Comparison of ENCODE assay signal across 17 cellular contexts in the genomic region with DNA sequence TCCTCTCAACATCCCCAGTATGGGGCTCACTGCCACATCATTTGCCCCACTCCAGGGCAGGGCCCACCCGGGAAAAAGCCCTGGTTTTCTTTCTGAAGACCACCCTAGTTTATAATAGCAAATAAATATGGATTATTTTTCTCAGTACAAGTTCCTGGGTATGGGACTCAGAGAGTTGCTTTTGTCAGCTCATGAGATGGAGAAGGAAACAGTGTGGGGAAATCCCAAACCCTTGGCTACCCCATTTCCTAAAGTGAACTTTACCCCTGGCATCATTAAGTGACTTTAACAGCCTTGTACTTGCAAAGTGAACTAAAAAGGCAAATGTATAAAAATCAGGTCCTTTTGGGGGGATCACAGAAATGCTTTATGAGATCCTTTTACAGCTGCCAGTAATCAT.
DNase-seq lines count a peak whose midpoint lies in the region; ATAC-seq and TF ChIP-seq lines count a peak whose summit lies in the region.
"Had no signal": no experiment of that assay in that cellular context is flagged by ENCODE, and none has a peak within 500 bp of the region (broad histone marks: within the 10 kb centered on the region; RNA-seq: fewer than 3 reads in every experiment).

No MANE protein-coding gene starts in this region.

- peak overlapping the region; percentile 48 for H2AFZ ChIP-seq in parathyroid adenoma

- TF ChIP-seq CTCF in body of pancreas (IDR thresholded peaks at IDR 0.05) (no peak), parathyroid adenoma (IDR thresholded peaks at IDR 0.05) (no peak), thoracic aorta (IDR thresholded peaks at IDR 0.05) (no peak)

- H3K27me3 ChIP-seq in body of pancreas (no peaks in the 10 kb centered on the region), parathyroid adenoma (ENCODE audit: control insufficient read depth, insufficient read depth, low read length) (no peaks in the 10 kb centered on the region), thoracic aorta (replicated peaks; ENCODE audit: insufficient read depth) (no peaks in the 10 kb centered on the region)

- H3K27ac ChIP-seq in body of pancreas, result peak overlapping the region; percentile 55 to 79 (median 66)
- H3K27ac ChIP-seq in parathyroid adenoma, result peak overlapping the region; percentile 99
- peak overlapping the region; percentile 52 to 68 for H3K27ac ChIP-seq in thoracic aorta

- H3K9me3 ChIP-seq in body of pancreas (no peaks in the 10 kb centered on the region), parathyroid adenoma (ENCODE audit: control insufficient read depth, low read length) (no peaks in the 10 kb centered on the region), thoracic aorta (no peaks in the 10 kb centered on the region)

- no peak overlapping the region for H3K9ac ChIP-seq in parathyroid adenoma

- H3K4me1 ChIP-seq in body of pancreas, result peaks cover 25% of the 10 kb centered on the region
- H3K4me1 ChIP-seq in parathyroid adenoma, result peaks cover 87% of the 10 kb centered on the region
- H3K4me1 ChIP-seq in thoracic aorta (ENCODE audit: control insufficient read depth in 1 of 2, low read depth in 2 of 2), result peaks cover 12 to 24% of the 10 kb centered on the region in 2 donors

- H3K4me3 ChIP-seq in body of pancreas (no peak overlapping the region), parathyroid adenoma (ENCODE audit: low read depth, low read length) (no peak overlapping the region), thoracic aorta (no peak overlapping the region)

- H3K36me3 ChIP-seq in body of pancreas (replicated peaks in 1 of 2; ENCODE audit: insufficient read depth in 1 of 2, low read depth in 2 of 2), result no peaks in the 10 kb centered on the region
- H3K36me3 ChIP-seq in parathyroid adenoma (ENCODE audit: control insufficient read depth, insufficient read depth, low read length), result no peaks in the 10 kb centered on the region
- no peaks in the 10 kb centered on the region for H3K36me3 ChIP-seq in thoracic aorta

- TF ChIP-seq POLR2A in body of pancreas (IDR thresholded peaks at IDR 0.05), result no peak

- ATAC-seq in body of pancreas (peak; percentile 15), left colon (peak; percentile 67), thoracic aorta (ENCODE audit: insufficient number of reproducible peaks, low FRiP score, low read depth) (no peak), HG02642 (IDR thresholded peaks at IDR 0.05; ENCODE audit: poor library complexity, unreplicated experiment) (no peak)
- ATAC-seq: Panc1 had no signal

- intact Hi-C loops in body of pancreas (cut with DNase I), result loop anchor here (10.0 kb wide), 3 partner anchors 235 to 535 kb away; a partner anchor contains a TSS
- intact Hi-C loops in left colon (cut with DNase I, micrococcal nuclease), result no loop called here

- WGBS in body of pancreas, 2 donors, result 91 to 94% methylated on average over 1 of the region's 1 CpG

- peak overlapping the region; percentile 4 for H3K4me2 ChIP-seq in parathyroid adenoma (ENCODE audit: low read length)

- DNase-seq in body of pancreas, result no peak
- no peak for DNase-seq in left colon
- no peak for DNase-seq in thoracic aorta (ENCODE audit: low spot score)
- DNase-seq in activated gamma-delta T cell (lab: John Stamatoyannopoulos, UW), result no peak
- DNase-seq in activated CD4-positive, alpha-beta T cell treated with anti-CD3 and anti-CD28 coated beads for 48 hours, result no peak
- no peak for DNase-seq in HuH-7.5 (ENCODE audit: low spot score)
- DNase-seq: ACHN, DMS79, HFFc6, NCI-H1048, NCI-H1436, NCI-H1930, NCI-H226, NCI-H524 had no signal

- H3K79me2 ChIP-seq in parathyroid adenoma, result no peaks in the 10 kb centered on the region

Comparison
In these comparisons a context has a peak if more than half of its experiments do, and no peak if none do; other contexts are left out.
1. ATAC-seq: peak in body of pancreas (single experiment) and left colon (single experiment); none in thoracic aorta (single experiment) and HG02642 (single experiment).
2. Peak in every context shown above with its lines, with median percentiles within 50 percentile points of each other: H3K27ac ChIP-seq.